26 cellular contexts compared by ENCODE assay signal in the genomic region with DNA sequence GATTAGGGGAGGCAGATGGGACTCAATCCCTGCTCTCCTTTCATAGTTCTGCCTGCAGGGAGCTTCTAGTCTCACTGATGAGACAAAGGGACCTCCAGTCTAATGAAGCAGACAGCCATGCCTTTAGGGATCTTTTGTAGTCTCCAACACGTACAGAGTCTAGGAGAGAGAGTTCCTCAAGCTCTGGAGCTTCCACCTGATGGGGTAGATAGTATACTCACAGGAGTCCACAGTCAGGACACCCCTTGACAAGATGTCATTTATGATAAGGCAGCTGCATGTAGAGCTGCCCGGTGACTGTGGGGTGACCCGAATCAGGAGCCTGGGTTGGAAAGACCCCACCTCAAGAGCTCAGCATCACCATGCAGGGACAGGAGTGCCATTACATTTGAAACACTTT.
"Had no signal": no experiment of that assay in that cellular context is flagged by ENCODE, and none has a peak within 500 bp of the region (broad histone marks: within the 10 kb centered on the region; RNA-seq: fewer than 3 reads in every experiment).

No MANE protein-coding gene starts in this region.

- H3K4me3 ChIP-seq: esophagus muscularis mucosa, gastroesophageal sphincter, heart left ventricle, hepatocyte, lower lobe of right lung, prostate gland, right atrium auricular region, smooth muscle cell, vagina had no signal

- H3K36me3 ChIP-seq: lower lobe of right lung, neutrophil, prostate gland had no signal

- DNase-seq: cerebellar nuclear complex; effector memory CD4-positive, alpha-beta T cell; foreskin keratinocyte; heart left ventricle; immature natural killer cell; islet precursor cell; kidney glomerular epithelial cell; left ventricle myocardium superior; lower lobe of right lung; naive thymus-derived CD8-positive, alpha-beta T cell; nephron progenitor cell; stimulated activated CD4-positive, alpha-beta T cell treated with anti-CD3 and anti-CD28 coated beads, Interleukin-12 subunit alpha, Interleukin-12 subunit beta, amount 100 ng/mL, for 4 hours; stimulated activated CD4-positive, alpha-beta T cell treated with anti-CD3 and anti-CD28 coated beads, Interleukin-1b, Interleukin-23, amount 100 ng/mL, for 48 hours; stimulated activated CD4-positive, alpha-beta T cell treated with anti-CD3 and anti-CD28 coated beads, Interleukin-4, amount 100 ng/mL, for 1 hour; stimulated activated CD8-positive, alpha-beta memory T cell treated with anti-CD3 and anti-CD28 coated beads, Interleukin-4, amount 100 ng/mL, for 48 hours; stimulated activated naive CD8-positive, alpha-beta T cell treated with anti-CD3 and anti-CD28 coated beads, Interleukin-15, Interleukin-2, amounts not matched to agents 100 U/mL and 50 U/mL, for 24 hours; trophoblast cell had no signal

- H3K27me3 ChIP-seq: esophagus muscularis mucosa, gastroesophageal sphincter, heart left ventricle, neutrophil, right atrium auricular region, vagina had no signal

- H3K9me3 ChIP-seq: esophagus muscularis mucosa, gastroesophageal sphincter, heart left ventricle, lower lobe of right lung, neutrophil, prostate gland, right atrium auricular region, vagina had no signal

- H3K27ac ChIP-seq: esophagus muscularis mucosa, foreskin keratinocyte, gastroesophageal sphincter, heart left ventricle, hepatocyte, lower lobe of right lung, neutrophil, prostate gland, right atrium auricular region, vagina had no signal

- H3K4me1 ChIP-seq: foreskin keratinocyte, lower lobe of right lung, prostate gland, vagina had no signal

- ATAC-seq: foreskin keratinocyte; gastroesophageal sphincter; heart left ventricle; left ventricle myocardium superior; lower lobe of right lung; naive thymus-derived CD8-positive, alpha-beta T cell; sciatic nerve; stimulated activated naive CD8-positive, alpha-beta T cell treated with anti-CD3 and anti-CD28 coated beads, Interleukin-15, Interleukin-2, amounts not matched to agents 100 U/mL and 50 U/mL, for 24 hours had no signal
